In the genomic region with DNA sequence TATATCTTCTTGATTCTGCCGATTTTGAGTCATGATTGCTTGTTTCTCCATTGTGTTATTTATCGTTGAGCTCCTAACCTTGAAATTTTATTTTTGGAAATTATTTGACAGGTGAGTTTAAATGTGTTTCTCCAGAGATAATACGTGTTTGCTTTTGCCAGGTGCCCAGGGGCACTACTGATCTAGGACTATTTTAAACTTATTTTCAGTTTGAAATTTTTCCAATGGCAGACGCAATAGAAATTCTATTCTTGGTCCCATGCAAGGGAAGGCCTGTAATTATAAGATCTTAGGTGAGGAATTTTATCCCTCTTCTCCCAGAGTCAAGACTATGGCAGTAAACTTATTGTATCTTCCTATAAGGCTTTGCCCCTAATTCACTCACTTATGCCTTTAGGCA, we compare ENCODE assay signal across 21 cellular contexts.
DNase-seq lines count a peak whose midpoint lies in the region; ATAC-seq, FAIRE-seq and TF ChIP-seq lines count a peak whose summit lies in the region.
"Had no signal": no experiment of that assay in that cellular context is flagged by ENCODE, and none has a peak within 500 bp of the region (broad histone marks: within the 10 kb centered on the region; RNA-seq: fewer than 3 reads in every experiment).

No MANE protein-coding gene starts in this region.

- no peaks in the 10 kb centered on the region for H3K36me3 ChIP-seq in keratinocyte (ENCODE audit: control insufficient read depth in 2 of 2, extremely low read depth in 1 of 2, insufficient read depth in 2 of 2, low read length in 2 of 2)

- in situ Hi-C loops in G401 (cut with HindIII; ENCODE audit: low sequenced_read_pairs): no loop called here

- no peak overlapping the region for H3K4me3 ChIP-seq in keratinocyte (ENCODE audit: control insufficient read depth in 2 of 3, extremely low read depth in 1 of 3, insufficient read depth in 2 of 3, low read depth in 1 of 3, low read length in 3 of 3)
- H3K4me3 ChIP-seq: A549 had no signal

- H3K9me3 ChIP-seq in keratinocyte (ENCODE audit: control insufficient read depth, low read depth, low read length): no peaks in the 10 kb centered on the region
- H3K9me3 ChIP-seq: A549, Caco-2 had no signal

- DNase-seq in Right ventricle myocardium inferior (ENCODE audit: missing footprints): no peak
- no peak for DNase-seq in cardiac septum (ENCODE audit: low spot score)
- DNase-seq in NCI-H146 (lab: John Stamatoyannopoulos, UW): peak; percentile 7
- DNase-seq in OCI-M1 (lab: John Stamatoyannopoulos, UW): peak; percentile 44
- no peak for DNase-seq in keratinocyte (ENCODE audit: low read depth, low spot score)
- no peak for DNase-seq in G401 (ENCODE audit: low spot score)
- DNase-seq: AML-193; Caco-2; CD4-positive, alpha-beta T cell; DMS153; DMS79; GF-D8; GOT3; H7; IMR-90 had no signal

- ATAC-seq in Right ventricle myocardium inferior: peak; percentile 64
- ATAC-seq in GM18858 (IDR thresholded peaks at IDR 0.05; ENCODE audit: unreplicated experiment): no peak
- ATAC-seq: A549, HCT116 had no signal

- no peak overlapping the region for H3K9ac ChIP-seq in keratinocyte (ENCODE audit: control insufficient read depth, extremely low read depth, insufficient read depth, low read length)

- no peaks in the 10 kb centered on the region for H3K9me1 ChIP-seq in keratinocyte (ENCODE audit: control insufficient read depth, extremely low read depth, insufficient read depth, low read length)

- no peaks in the 10 kb centered on the region for H4K20me1 ChIP-seq in keratinocyte (ENCODE audit: control insufficient read depth, extremely low read depth, insufficient read depth, low read length)

- H3K4me2 ChIP-seq in keratinocyte (ENCODE audit: control insufficient read depth, extremely low read depth, insufficient read depth, low read depth, low read length): peak overlapping the region; percentile 52
- H3K4me2 ChIP-seq: A549 had no signal

- H2AFZ ChIP-seq in keratinocyte (ENCODE audit: control insufficient read depth, low read length): peak overlapping the region; percentile 47

- TF ChIP-seq CTCF in keratinocyte (optimal IDR thresholded peaks at IDR 0.05 in 1 of 3, IDR thresholded peaks at IDR 0.05 in 1 of 3, conservative IDR thresholded peaks at IDR 0.05 in 1 of 3; ENCODE audit: extremely low read depth in 1 of 3, insufficient read depth in 2 of 3, low read length in 3 of 3): no peak

- no peaks in the 10 kb centered on the region for H3K79me2 ChIP-seq in keratinocyte (ENCODE audit: control insufficient read depth, insufficient read depth, low read length)

- H3K4me1 ChIP-seq in keratinocyte (ENCODE audit: control insufficient read depth, extremely low read depth, insufficient read depth, low read length): peaks cover 23% of the 10 kb centered on the region
- H3K4me1 ChIP-seq: A549, Caco-2 had no signal

- no peak for FAIRE-seq in keratinocyte (lab: Jason Lieb, UNC)
- FAIRE-seq: A549, D721Med, HTR-8/SVneo had no signal

- no peak overlapping the region for H3K27ac ChIP-seq in keratinocyte (ENCODE audit: control insufficient read depth, insufficient read depth, low read length)
- H3K27ac ChIP-seq: A549, C4-2B had no signal

- intact Hi-C loops in Right ventricle myocardium inferior (cut with DNase I) (no loop called here), cardiac septum (cut with DNase I) (no loop called here)

- dilution Hi-C loops in keratinocyte (cut with MboI; ENCODE audit: extremely low pct_ligation_motif_present, low sequenced_read_pairs): no loop called here

- no peaks in the 10 kb centered on the region for H3K27me3 ChIP-seq in keratinocyte (ENCODE audit: control insufficient read depth, extremely low read depth, insufficient read depth, low read length)

Comparison
In these comparisons a context has a peak if more than half of its experiments do, and no peak if none do; other contexts are left out.
1. DNase-seq: peak in NCI-H146 (single experiment) and OCI-M1 (single experiment); none in Right ventricle myocardium inferior (single experiment), cardiac septum (single experiment), keratinocyte (single experiment) and G401 (single experiment).